In the genomic region with DNA sequence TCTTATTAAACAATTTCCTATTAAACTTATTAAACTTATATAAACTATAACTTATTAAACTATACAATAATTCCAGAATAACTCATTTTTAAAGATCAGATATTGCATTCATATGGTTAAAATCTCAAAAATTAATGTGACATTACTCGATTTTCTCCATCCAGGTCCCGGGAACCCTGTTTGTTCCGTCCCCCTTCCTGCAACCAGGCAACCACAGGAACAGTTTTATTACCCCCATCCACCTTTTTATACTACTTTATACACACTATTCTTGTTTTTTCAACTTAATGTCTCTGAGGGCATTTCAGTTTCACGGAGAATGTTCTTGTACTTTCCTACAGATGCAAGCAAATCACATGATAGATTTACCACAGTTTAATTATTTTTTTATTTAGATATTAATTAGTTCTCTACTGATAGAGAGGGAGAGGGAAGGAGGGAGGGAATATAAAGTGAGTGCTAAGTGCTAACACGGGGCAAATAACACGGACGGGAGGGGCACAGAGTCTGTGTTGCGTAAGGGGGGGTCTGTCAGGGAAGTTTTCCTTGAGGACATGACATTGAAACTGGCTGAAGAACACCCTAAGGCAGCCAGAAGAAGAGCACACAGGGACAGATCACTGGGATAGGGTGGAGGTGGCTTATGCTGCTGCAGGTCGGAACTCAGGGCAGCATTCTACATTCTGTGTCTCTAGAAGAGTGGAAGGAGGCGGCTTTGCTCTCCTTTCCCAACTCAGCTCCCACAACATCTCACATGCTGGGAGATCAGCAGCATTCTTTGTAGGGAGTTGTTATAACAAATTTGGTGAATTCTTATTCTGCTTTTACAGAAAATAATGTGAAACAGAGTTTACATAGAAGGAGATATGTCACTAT, we compare ENCODE assay signal across 20 cellular contexts.
"Had no signal": no experiment of that assay in that cellular context is flagged by ENCODE, and none has a peak within 500 bp of the region (broad histone marks: within the 10 kb centered on the region; RNA-seq: fewer than 3 reads in every experiment).

No MANE protein-coding gene starts in this region.

- H3K27me3 ChIP-seq: colonic mucosa, heart right ventricle, neutrophil, right atrium auricular region had no signal

- H3K9me3 Mint-ChIP-seq: endodermal cell; natural killer cell treated with Interleukin-12 subunit alpha and Interleukin-12 subunit beta and Interleukin-15 and Interleukin-18, amount 100 ng/mL, for 72 hours had no signal

- H3K4me1 Mint-ChIP-seq: memory B cell had no signal

- H3K36me3 Mint-ChIP-seq: natural killer cell treated with Interleukin-12 subunit alpha and Interleukin-12 subunit beta and Interleukin-15 and Interleukin-18, amount 100 ng/mL, for 72 hours had no signal

- H3K4me3 Mint-ChIP-seq: endodermal cell; memory B cell; natural killer cell treated with Interleukin-12 subunit alpha and Interleukin-12 subunit beta and Interleukin-15 and Interleukin-18, amount 100 ng/mL, for 72 hours had no signal

- H3K9me3 ChIP-seq: colonic mucosa, heart right ventricle, left ventricle myocardium inferior, lower lobe of right lung, neutrophil, right atrium auricular region had no signal

- H3K27ac ChIP-seq: colonic mucosa, heart right ventricle, left ventricle myocardium inferior, lower lobe of right lung, neutrophil, right atrium auricular region had no signal

- H3K4me2 ChIP-seq: smooth muscle cell had no signal

- H3K4me3 ChIP-seq: colonic mucosa, heart right ventricle, left ventricle myocardium inferior, lower lobe of right lung, right atrium auricular region, smooth muscle cell had no signal

- H3K27ac Mint-ChIP-seq: endodermal cell; memory B cell; natural killer cell treated with Interleukin-12 subunit alpha and Interleukin-12 subunit beta and Interleukin-15 and Interleukin-18, amount 100 ng/mL, for 72 hours had no signal

- DNase-seq: cerebellar nuclear complex; colonic mucosa; dermis blood vessel endothelial cell; effector CD4-positive, alpha-beta T cell; endodermal cell; erythroblast; foreskin melanocyte; heart right ventricle; hypothalamus; left ventricle myocardium inferior; lower lobe of right lung; midbrain; stimulated activated CD4-positive, alpha-beta T cell treated with anti-CD3 and anti-CD28 coated beads, Interleukin-2, amount 100 ng/mL, for 48 hours; stimulated activated naive CD4-positive, alpha-beta T cell treated with Interleukin-2 at 50 U/mL for 16 hours; trophoblast cell had no signal

- ATAC-seq: heart right ventricle; lower lobe of right lung; natural killer cell treated with Interleukin-12 subunit alpha and Interleukin-12 subunit beta and Interleukin-15 and Interleukin-18, amount 100 ng/mL, for 72 hours had no signal

- H3K4me1 ChIP-seq: colonic mucosa, right atrium auricular region had no signal

- H3K27me3 Mint-ChIP-seq: memory B cell; natural killer cell treated with Interleukin-12 subunit alpha and Interleukin-12 subunit beta and Interleukin-15 and Interleukin-18, amount 100 ng/mL, for 72 hours had no signal
